ENCODE assay signal across 1 cellular context in the genomic region with DNA sequence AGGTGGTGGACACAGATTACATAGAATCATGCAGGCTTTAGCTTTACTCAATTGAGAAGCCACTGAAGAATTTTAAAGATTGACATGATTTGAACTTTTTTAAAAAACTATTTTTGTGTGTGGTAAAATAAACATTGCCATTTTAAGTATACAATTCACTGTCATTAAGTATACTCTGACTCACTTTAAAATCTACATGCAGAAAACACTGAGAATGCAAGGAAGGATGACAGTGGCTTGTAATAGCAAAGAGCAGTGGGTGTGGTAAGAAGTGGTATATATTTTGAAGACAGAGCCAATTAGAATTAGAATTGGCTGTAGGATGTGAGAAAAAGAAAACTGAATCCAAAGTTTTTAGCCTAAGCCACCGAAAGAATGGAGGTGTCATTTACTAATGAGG.
TF ChIP-seq lines count a peak whose summit lies in the region.

No MANE protein-coding gene starts in this region.

TF ChIP-seq in IMR-90, 13 proteins besides CTCF, POLR2A, EP300 and RAD21 (continued from another document):
- no peak for TF ChIP-seq ELK1 (IDR thresholded peaks at IDR 0.05; ENCODE audit: borderline replicate concordance, low read depth, low read length)
- no peak for TF ChIP-seq MAZ (IDR thresholded peaks at IDR 0.05; ENCODE audit: borderline replicate concordance, low read depth, low read length)
- TF ChIP-seq SMC3 (IDR thresholded peaks at IDR 0.05; ENCODE audit: low read depth, low read length), result no peak
- no peak for TF ChIP-seq NFE2L2 (IDR thresholded peaks at IDR 0.05; ENCODE audit: low read depth, low read length)
TF ChIP-seq in IMR-90: peak in this region for 0.
